Comparison of ENCODE assay signal across 8 cellular contexts in the genomic region with DNA sequence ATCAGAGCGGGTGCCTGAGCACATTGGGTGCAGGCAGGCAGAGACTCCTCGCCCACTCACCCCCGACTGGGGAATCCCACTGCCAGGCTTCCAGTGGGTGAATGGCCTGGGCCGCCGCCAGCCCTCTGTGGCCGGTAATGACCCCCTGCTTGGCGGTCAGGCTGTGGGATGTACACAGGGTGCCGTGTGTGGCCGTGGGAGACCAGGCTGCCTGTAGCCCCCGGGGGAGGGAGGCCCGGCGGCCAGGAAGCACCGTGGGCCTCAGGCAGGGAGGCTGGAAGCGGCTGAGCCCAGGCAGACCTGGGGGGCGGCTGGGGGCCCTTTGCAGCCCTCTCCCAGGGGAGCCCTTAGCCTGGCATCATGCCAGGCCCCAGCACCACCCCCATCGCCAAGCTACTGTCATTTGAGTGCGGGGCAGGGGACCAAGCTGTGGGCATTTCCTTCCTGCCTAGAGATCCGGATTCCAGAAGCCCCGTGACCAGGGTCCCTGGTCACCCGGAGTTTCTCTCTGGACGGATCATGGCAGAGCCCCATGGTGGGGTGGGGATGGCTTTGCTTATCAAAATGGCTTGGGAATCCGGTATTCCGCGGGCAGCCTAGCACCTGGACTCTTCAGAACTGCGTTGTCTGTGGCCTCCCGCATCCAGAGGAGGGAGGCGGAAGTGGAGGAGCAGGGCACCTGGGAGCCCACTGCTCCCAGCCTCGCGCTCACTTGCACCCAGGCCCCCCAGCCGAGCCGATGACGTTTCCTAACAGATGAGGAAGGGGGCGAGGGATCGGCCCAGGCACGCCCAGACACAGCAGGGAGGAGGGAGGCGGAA. TPM values are rescaled to one million over a fixed set of nuclear protein-coding genes. Genes with fewer than 3 reads are reported as not detected.
DNase-seq lines count a peak whose midpoint lies in the region; ATAC-seq, FAIRE-seq and TF ChIP-seq lines count a peak whose summit lies in the region.

No MANE protein-coding gene starts in this region.

- in situ Hi-C loops in HepG2 (cut with HindIII; ENCODE audit: extremely low pct_ligation_motif_present, low pct_unique_long_range_greater_than_20kb), result no loop called here

- H3K4me3 ChIP-seq in NB4 (ENCODE audit: low read depth, low read length) (peak overlapping the region; percentile 70), choroid plexus epithelial cell (ENCODE audit: low read depth, low read length) (peak overlapping the region; percentile 72), HepG2 (replicated peaks in 1 of 3; ENCODE audit: insufficient read depth in 1 of 3, low read depth in 2 of 3, low read length in 3 of 3) (peak overlapping the region; percentile 88 to 98 (median 97))

- FAIRE-seq in HepG2 (lab: Jason Lieb, UNC), result no peak

- 0% methylated on average over 2 of the region's 36 CpGs for WGBS in HepG2 (ENCODE audit: low lambda C conversion rate)

- peaks cover 35% of the 10 kb centered on the region; the same call in 1 of the 2 replicates for H4K20me1 ChIP-seq in HepG2 (ENCODE audit: insufficient read depth, low read length)

- H3K27me3 ChIP-seq in HepG2 (ENCODE audit: control insufficient read depth in 1 of 2, insufficient read depth in 2 of 2, low read length in 2 of 2), result no peaks in the 10 kb centered on the region

- CTCF ChIA-PET in HepG2 (lab: Yijun Ruan, JAX; ENCODE audit: low intra/inter-chr PET ratio, low total read pairs), result no interaction called here

- peaks cover 3 to 4% of the 10 kb centered on the region in 2 experiments; a peak in 1 of 5 replicates for H3K36me3 ChIP-seq in HepG2 (replicated peaks in 1 of 2; ENCODE audit: control insufficient read depth in 1 of 2, insufficient read depth in 2 of 2, low read length in 2 of 2)

- TF ChIP-seq EP300 in HepG2 (IDR thresholded peaks at IDR 0.05; ENCODE audit: low read depth in 2 of 2, low read length in 2 of 2) (no peak), HepG2 (CRISPR knock-in tag; IDR thresholded peaks at IDR 0.05; ENCODE audit: borderline replicate concordance) (no peak)

- DNase-seq in DMS53 (lab: John Stamatoyannopoulos, UW) (peak; percentile 23), DMS53 treated with DMSO at 0.1 percent for 48 hours (lab: John Stamatoyannopoulos, UW; ENCODE audit: unreplicated experiment) (no peak), NB4 (ENCODE audit: low read depth) (peak; percentile 94), choroid plexus epithelial cell (ENCODE audit: low read depth) (peak; percentile 83), HepG2 (ENCODE audit: low spot score) (no peak), DMS114 treated with DMSO at 0.1 percent for 48 hours (lab: John Stamatoyannopoulos, UW; ENCODE audit: unreplicated experiment) (no peak)
- DNase-seq in stimulated activated CD4-positive, alpha-beta T cell treated with anti-CD3 and anti-CD28 coated beads, Interleukin-4, amount 100 ng/mL, for 4 hours, result peak; percentile 50 to 51

- BruUV-seq in HepG2 (replicated peaks; lab: Mats Ljungman, UMichigan), result TSS peak; percentile 82

- TF ChIP-seq CTCF in NB4 (IDR thresholded peaks at IDR 0.05; ENCODE audit: low read depth, low read length), result no peak
- TF ChIP-seq CTCF in VCaP (conservative IDR thresholded peaks at IDR 0.05), result no peak
- TF ChIP-seq CTCF in choroid plexus epithelial cell (conservative IDR thresholded peaks at IDR 0.05; ENCODE audit: low read depth, low read length), result no peak
- TF ChIP-seq CTCF in HepG2 (CRISPR knock-in tag; IDR thresholded peaks at IDR 0.05), result no peak

- H3K9ac ChIP-seq in HepG2 (ENCODE audit: insufficient read depth, low read depth, low read length), result peak overlapping the region; percentile 92

- H3K4me2 ChIP-seq in HepG2 (ENCODE audit: low read depth, low read length), result peak overlapping the region; percentile 86

- intact Hi-C loops in HepG2 (cut with micrococcal nuclease; ENCODE audit: unreplicated experiment), result no loop called here

- POLR2A ChIA-PET in HepG2 (lab: Yijun Ruan, JAX), result interaction anchor here (1.5 to 4.0 kb wide), 2 partner anchors 9 to 12 kb away, joined by 4 to 80 read pairs; no protein-coding TSS in a partner anchor

- ATAC-seq in HepG2, result peak; percentile 6

- H3K79me2 ChIP-seq in HepG2 (ENCODE audit: insufficient read depth, low read length), result peaks cover 60% of the 10 kb centered on the region

- TF ChIP-seq POLR2A in NB4 (IDR thresholded peaks at IDR 0.05; ENCODE audit: extremely low read depth, insufficient read length), result no peak
- no peak for TF ChIP-seq POLR2A in HepG2 (IDR thresholded peaks at IDR 0.05; ENCODE audit: insufficient read depth in 1 of 2, low read depth in 2 of 2, low read length in 2 of 2)

- peaks cover 81% of the 10 kb centered on the region for H3K4me1 ChIP-seq in HepG2 (ENCODE audit: insufficient read depth, low read length)

- H3K27ac ChIP-seq in VCaP (peak overlapping the region; percentile 82), HepG2 (ENCODE audit: extremely low read length, insufficient read depth, low read length) (peak overlapping the region; percentile 75)

- H3K9me3 ChIP-seq in HepG2 (ENCODE audit: low read length), result no peaks in the 10 kb centered on the region

- no peak for TF ChIP-seq RAD21 in HepG2 (CRISPR knock-in tag; IDR thresholded peaks at IDR 0.05)

- no peak overlapping the region for H2AFZ ChIP-seq in HepG2 (ENCODE audit: low read length)

RNA-seq across cellular contexts. Expression of gene TTYH3, which starts 1.1 kb away (rescaled TPM):
- 21.5 and 26.3 TPM in 2 replicates for total RNA-seq in HepG2 (2016; rRNA removed; fragmentation: Illumina TruSeq; extraction: Trizol)
- 11.5 and 11.7 TPM in 2 replicates for total RNA-seq in HepG2 (2016; cell fraction: cytosol; rRNA removed; fragmentation: Illumina TruSeq; extraction: Trizol; ENCODE audit: low read depth)
- total RNA-seq in HepG2 (2016; cell fraction: insoluble cytoplasmic fraction; rRNA removed; fragmentation: Illumina TruSeq; extraction: Trizol), result 19.4 and 28.8 TPM in 2 replicates
- 34.4 and 35.6 TPM in 2 replicates for total RNA-seq in HepG2 (2016; cell fraction: membrane; rRNA removed; fragmentation: Illumina TruSeq; extraction: Trizol)
- total RNA-seq in HepG2 (2016; cell fraction: nucleus; rRNA removed; fragmentation: Illumina TruSeq; extraction: Trizol), result 37.1 and 45.0 TPM in 2 replicates
- 50.0 and 80.3 TPM in 2 replicates for polyA plus RNA-seq in HepG2 (2011; rRNA removed)
- 48.3 and 72.3 TPM in 2 replicates for polyA plus RNA-seq in HepG2 (2011; cell fraction: cytosol; rRNA removed)
- 227 and 315 TPM in 2 replicates for polyA plus RNA-seq in HepG2 (2011; cell fraction: nucleus; rRNA removed)
- polyA plus RNA-seq in HepG2 (2012), result 90.1 and 104 TPM in 2 replicates
- polyA plus RNA-seq in HepG2 (2016; cell fraction: cytosol; fragmentation: Illumina TruSeq; extraction: Trizol; ENCODE audit: low read depth), result 11.1 and 11.5 TPM in 2 replicates
- polyA plus RNA-seq in HepG2 (2016; cell fraction: insoluble cytoplasmic fraction; fragmentation: Illumina TruSeq; extraction: Trizol; ENCODE audit: low read depth), result 52.7 and 63.6 TPM in 2 replicates
- polyA plus RNA-seq in HepG2 (2016; cell fraction: membrane; fragmentation: Illumina TruSeq; extraction: Trizol; ENCODE audit: low read depth), result 49.3 and 52.2 TPM in 2 replicates
- polyA plus RNA-seq in HepG2 (2016; cell fraction: nucleus; fragmentation: Illumina TruSeq; extraction: Trizol; ENCODE audit: insufficient read depth, low read depth), result 138 and 141 TPM in 2 replicates
- 4.5 and 192 TPM in 2 replicates for polyA minus RNA-seq in HepG2 (2011; rRNA and poly(A)+ RNA removed; ENCODE audit: low replicate concordance)
- 91.4 and 94.8 TPM in 2 replicates for polyA minus RNA-seq in HepG2 (2011; cell fraction: cytosol; rRNA and poly(A)+ RNA removed)
- 41.0 and 47.5 TPM in 2 replicates for polyA minus RNA-seq in HepG2 (2011; cell fraction: nucleus; rRNA and poly(A)+ RNA removed)

RNA-seq across cellular contexts. Expression of gene AMZ1, which starts 55.1 kb away (rescaled TPM):
- total RNA-seq in HepG2 (2016; rRNA removed; fragmentation: Illumina TruSeq; extraction: Trizol), result not detected in 2 replicates
- total RNA-seq in HepG2 (2016; cell fraction: cytosol; rRNA removed; fragmentation: Illumina TruSeq; extraction: Trizol; ENCODE audit: low read depth), result not detected in 2 replicates
- total RNA-seq in HepG2 (2016; cell fraction: insoluble cytoplasmic fraction; rRNA removed; fragmentation: Illumina TruSeq; extraction: Trizol), result not detected in 2 replicates
- not detected in 2 replicates for total RNA-seq in HepG2 (2016; cell fraction: membrane; rRNA removed; fragmentation: Illumina TruSeq; extraction: Trizol)
- not detected in 2 replicates for total RNA-seq in HepG2 (2016; cell fraction: nucleus; rRNA removed; fragmentation: Illumina TruSeq; extraction: Trizol)
- 0.03 TPM in 1 of 2 replicates, not detected in the other for polyA plus RNA-seq in HepG2 (2011; rRNA removed)
- 0.01 and 0.04 TPM in 2 replicates for polyA plus RNA-seq in HepG2 (2011; cell fraction: cytosol; rRNA removed)
- 0.18 and 0.26 TPM in 2 replicates for polyA plus RNA-seq in HepG2 (2011; cell fraction: nucleus; rRNA removed)
- polyA plus RNA-seq in HepG2 (2012), result 0.05 and 0.07 TPM in 2 replicates
- polyA plus RNA-seq in HepG2 (2016; cell fraction: cytosol; fragmentation: Illumina TruSeq; extraction: Trizol; ENCODE audit: low read depth), result not detected in 2 replicates
- polyA plus RNA-seq in HepG2 (2016; cell fraction: insoluble cytoplasmic fraction; fragmentation: Illumina TruSeq; extraction: Trizol; ENCODE audit: low read depth), result not detected in 2 replicates
- polyA plus RNA-seq in HepG2 (2016; cell fraction: membrane; fragmentation: Illumina TruSeq; extraction: Trizol; ENCODE audit: low read depth), result not detected in 2 replicates
- polyA plus RNA-seq in HepG2 (2016; cell fraction: nucleus; fragmentation: Illumina TruSeq; extraction: Trizol; ENCODE audit: insufficient read depth, low read depth), result not detected in 2 replicates
- polyA minus RNA-seq in HepG2 (2011; rRNA and poly(A)+ RNA removed; ENCODE audit: low replicate concordance), result 0.30 and 0.84 TPM in 2 replicates
- polyA minus RNA-seq in HepG2 (2011; cell fraction: cytosol; rRNA and poly(A)+ RNA removed), result not detected in 2 replicates
- 0.13 TPM in 1 of 2 replicates, not detected in the other for polyA minus RNA-seq in HepG2 (2011; cell fraction: nucleus; rRNA and poly(A)+ RNA removed)

Comparison
In these comparisons a context has a peak if more than half of its experiments do, and no peak if none do; other contexts are left out.
1. DNase-seq: peak in DMS53 (single experiment), NB4 (single experiment), choroid plexus epithelial cell (single experiment) and stimulated activated CD4-positive, alpha-beta T cell treated with anti-CD3 and anti-CD28 coated beads, Interleukin-4, amount 100 ng/mL, for 4 hours (2 of 2); none in DMS53 treated with DMSO at 0.1 percent for 48 hours (single experiment), HepG2 (single experiment) and DMS114 treated with DMSO at 0.1 percent for 48 hours (single experiment).
2. Peak in every context shown above with its lines, with median percentiles within 50 percentile points of each other: H3K4me3 ChIP-seq.